ENCODE assay signal across 8 cellular contexts in genomic region chr1:111222308-111223125, GRCh38. TPM values are rescaled to one million over a fixed set of nuclear protein-coding genes. Genes with fewer than 3 reads are reported as not detected.
DNase-seq lines count a peak whose midpoint lies in the region; ATAC-seq and TF ChIP-seq lines count a peak whose summit lies in the region.

No MANE protein-coding gene starts in this region.

- no peak overlapping the region for H3K14ac ChIP-seq in mesenchymal stem cell (ENCODE audit: low read length in 2 of 2)

- H3K9ac ChIP-seq in mesenchymal stem cell (ENCODE audit: low read length), result peak overlapping the region; percentile 36

- no peak overlapping the region for H2BK5ac ChIP-seq in mesenchymal stem cell (ENCODE audit: low read depth, low read length, poor library complexity, severe bottlenecking)

- no peaks in the 10 kb centered on the region for H3K27me3 Mint-ChIP-seq in activated CD8-positive, alpha-beta T cell treated with anti-CD3 and anti-CD28 coated beads for 36 hours

- H3K4me1 Mint-ChIP-seq in activated CD8-positive, alpha-beta T cell treated with anti-CD3 and anti-CD28 coated beads for 36 hours (ENCODE audit: low read depth), result peaks cover 89% of the 10 kb centered on the region

- CTCF ChIA-PET in activated CD8-positive, alpha-beta T cell treated with anti-CD3 and anti-CD28 coated beads for 36 hours (lab: Charles Lee), result interaction anchor here (0.6 to 10.3 kb wide), 36 partner anchors 8 to 285 kb away, joined by 3 to 150 read pairs (median 4); partner anchors contain the start of gene DENND2D

- ATAC-seq in HG03175 (IDR thresholded peaks at IDR 0.05; ENCODE audit: unreplicated experiment) (peak; percentile 18), HG03342 (IDR thresholded peaks at IDR 0.05; ENCODE audit: unreplicated experiment) (no peak)
- peak; percentile 12 for ATAC-seq in activated CD8-positive, alpha-beta T cell treated with anti-CD3 and anti-CD28 coated beads for 36 hours

- peak; percentile 92 for TF ChIP-seq CTCF in GM12875 (IDR thresholded peaks at IDR 0.05; ENCODE audit: borderline replicate concordance, insufficient read depth, low read depth, low read length)
- TF ChIP-seq CTCF in activated CD8-positive, alpha-beta T cell treated with anti-CD3 and anti-CD28 coated beads for 36 hours (IDR thresholded peaks at IDR 0.05), result peak; percentile 95

- no peak overlapping the region for H3K4ac ChIP-seq in mesenchymal stem cell (ENCODE audit: low read depth in 1 of 2, low read length in 2 of 2)

- H2AFZ ChIP-seq in mesenchymal stem cell (ENCODE audit: low read depth, low read length), result no peak overlapping the region

- DNase-seq in NCI-H748 (lab: John Stamatoyannopoulos, UW; ENCODE audit: unreplicated experiment) (peak; percentile 68), mesenchymal stem cell (peak; percentile 64)
- peak; percentile 86 for DNase-seq in activated CD8-positive, alpha-beta T cell treated with anti-CD3 and anti-CD28 coated beads for 36 hours
- peak; percentile 45 to 70 (median 52) for DNase-seq in effector memory CD4-positive, alpha-beta T cell
- DNase-seq in stimulated activated CD8-positive, alpha-beta memory T cell treated with anti-CD3 and anti-CD28 coated beads, Interleukin-4, amount 100 ng/mL, for 24 hours (ENCODE audit: low read depth), result peak; percentile 65

- H3K4me3 ChIP-seq in GM12875 (ENCODE audit: low read depth, low read length) (peak overlapping the region; percentile 3), mesenchymal stem cell (ENCODE audit: insufficient read depth in 1 of 2, low read depth in 1 of 2, low read length in 2 of 2) (no peak overlapping the region)
- H3K4me3 ChIP-seq in effector memory CD4-positive, alpha-beta T cell (ENCODE audit: insufficient read depth, low read depth, low read length, poor library complexity, severe bottlenecking), result peak overlapping the region; percentile 28

- H3K4me1 ChIP-seq in effector memory CD4-positive, alpha-beta T cell (ENCODE audit: control insufficient read depth, insufficient read depth, low read length, poor library complexity, severe bottlenecking), result peaks cover 79% of the 10 kb centered on the region
- H3K4me1 ChIP-seq in mesenchymal stem cell (ENCODE audit: control insufficient read depth, insufficient read depth, low read depth, low read length), result peaks cover 9% of the 10 kb centered on the region

- H3K18ac ChIP-seq in mesenchymal stem cell (ENCODE audit: low read depth in 1 of 2, low read length in 2 of 2), result no peak overlapping the region

- H3K27ac Mint-ChIP-seq in activated CD8-positive, alpha-beta T cell treated with anti-CD3 and anti-CD28 coated beads for 36 hours, result peak overlapping the region; percentile 93

- H3K79me1 ChIP-seq in mesenchymal stem cell (replicated peaks; ENCODE audit: low read length, poor library complexity, severe bottlenecking), result no peaks in the 10 kb centered on the region

- H4K91ac ChIP-seq in mesenchymal stem cell (ENCODE audit: low read length), result no peak overlapping the region

- H2BK15ac ChIP-seq in mesenchymal stem cell (ENCODE audit: low read depth, poor library complexity, severe bottlenecking), result no peak overlapping the region

- no peaks in the 10 kb centered on the region for H3K27me3 ChIP-seq in effector memory CD4-positive, alpha-beta T cell (replicated peaks; ENCODE audit: control insufficient read depth, insufficient read depth, low read length, poor library complexity, severe bottlenecking)
- peaks cover 0 to 10% of the 10 kb centered on the region in 2 experiments for H3K27me3 ChIP-seq in mesenchymal stem cell (ENCODE audit: control insufficient read depth in 1 of 2, insufficient read depth in 1 of 2, low read length in 2 of 2)

- no peak overlapping the region for H3K23ac ChIP-seq in mesenchymal stem cell (ENCODE audit: low read length in 2 of 2)

- H3K4me3 Mint-ChIP-seq in activated CD8-positive, alpha-beta T cell treated with anti-CD3 and anti-CD28 coated beads for 36 hours, result peak overlapping the region; percentile 64

- H4K8ac ChIP-seq in mesenchymal stem cell (ENCODE audit: low read length), result no peak overlapping the region

- intact Hi-C loops in activated CD8-positive, alpha-beta T cell treated with anti-CD3 and anti-CD28 coated beads for 36 hours (cut with micrococcal nuclease), result loop anchor here (2.0 kb wide), 2 partner anchors 112 to 178 kb away; no protein-coding TSS in a partner anchor

- no peaks in the 10 kb centered on the region for H3K9me3 ChIP-seq in effector memory CD4-positive, alpha-beta T cell (ENCODE audit: control insufficient read depth, low read length)
- no peaks in the 10 kb centered on the region for H3K9me3 ChIP-seq in mesenchymal stem cell (ENCODE audit: control insufficient read depth, low read length)

- WGBS in mesenchymal stem cell, result 19% methylated on average over 10 of the region's 10 CpGs

- H2BK12ac ChIP-seq in mesenchymal stem cell (ENCODE audit: low read length in 2 of 2), result no peak overlapping the region

- H2AK5ac ChIP-seq in mesenchymal stem cell (ENCODE audit: low read length, severe bottlenecking), result no peak overlapping the region

- H3K4me2 ChIP-seq in mesenchymal stem cell (ENCODE audit: low read length, poor library complexity, severe bottlenecking), result no peak overlapping the region

- H3K9me3 Mint-ChIP-seq in activated CD8-positive, alpha-beta T cell treated with anti-CD3 and anti-CD28 coated beads for 36 hours, result peaks cover 8% of the 10 kb centered on the region

- H3K36me3 Mint-ChIP-seq in activated CD8-positive, alpha-beta T cell treated with anti-CD3 and anti-CD28 coated beads for 36 hours (ENCODE audit: low read depth), result peaks cover 5% of the 10 kb centered on the region

- no peak overlapping the region for H2BK120ac ChIP-seq in mesenchymal stem cell (ENCODE audit: low read depth, low read length)

- no peaks in the 10 kb centered on the region for H3K36me3 ChIP-seq in effector memory CD4-positive, alpha-beta T cell (ENCODE audit: control insufficient read depth, insufficient read depth, low read length)
- no peaks in the 10 kb centered on the region for H3K36me3 ChIP-seq in mesenchymal stem cell (ENCODE audit: control insufficient read depth in 1 of 2, insufficient read depth in 2 of 2, low read depth in 1 of 2, low read length in 2 of 2)

- peak overlapping the region; percentile 72 for H3K27ac ChIP-seq in effector memory CD4-positive, alpha-beta T cell (ENCODE audit: insufficient read depth, low read length, poor library complexity, severe bottlenecking)
- H3K27ac ChIP-seq in mesenchymal stem cell (ENCODE audit: low read length, poor library complexity, severe bottlenecking), result no peak overlapping the region

- POLR2A ChIA-PET in activated CD8-positive, alpha-beta T cell treated with anti-CD3 and anti-CD28 coated beads for 36 hours (lab: Charles Lee), result interaction anchor here (0.9 to 10.3 kb wide), 9 partner anchors 10 to 225 kb away, joined by 3 to 245 read pairs (median 4); partner anchors contain the start of gene DENND2D

RNA-seq across cellular contexts. Expression of gene CHI3L2, which starts 5.0 kb away (rescaled TPM):
- 10 to 100 TPM in 1 of 2 experiments, 1 to 10 TPM in 1; 9.2 to 10.4 TPM for total RNA-seq in activated CD8-positive, alpha-beta T cell treated with anti-CD3 and anti-CD28 coated beads for 36 hours
- polyA plus RNA-seq in mesenchymal stem cell (2013, experiment 1 of 2), result not detected
- not detected for polyA plus RNA-seq in mesenchymal stem cell (2013, experiment 2 of 2)

RNA-seq across cellular contexts. Expression of gene DENND2D, which starts 22.1 kb away (rescaled TPM):
- total RNA-seq in activated CD8-positive, alpha-beta T cell treated with anti-CD3 and anti-CD28 coated beads for 36 hours, result 100 to 1,000 TPM; 201 to 208 TPM
- 0.95 TPM for polyA plus RNA-seq in mesenchymal stem cell (2013, experiment 1 of 2)
- polyA plus RNA-seq in mesenchymal stem cell (2013, experiment 2 of 2), result 0.85 TPM

Comparison
In these comparisons a context has a peak if more than half of its experiments do, and no peak if none do; other contexts are left out.
1. H3K4me3 ChIP-seq: peak in GM12875 (single experiment) and effector memory CD4-positive, alpha-beta T cell (single experiment); none in mesenchymal stem cell (0 of 2).
2. Peak in every context shown above with its lines, with median percentiles within 50 percentile points of each other: DNase-seq.